Comparison of ENCODE assay signal across 21 cellular contexts in genomic region chr10:74957199-74958084, GRCh38.
A peak's percentile ranks its signal among the peaks of the same experiment; 100 is the strongest.
DNase-seq lines count a peak whose midpoint lies in the region; TF ChIP-seq lines count a peak whose summit lies in the region.
"Had no signal": no experiment of that assay in that cellular context is flagged by ENCODE, and none has a peak within 500 bp of the region (broad histone marks: within the 10 kb centered on the region; RNA-seq: fewer than 3 reads in every experiment).

No MANE protein-coding gene starts in this region.

- H3K9me3 Mint-ChIP-seq in glutamatergic neuron (ENCODE audit: unreplicated experiment) = peaks cover 1% of the 10 kb centered on the region
- H3K9me3 Mint-ChIP-seq: activated T-cell treated with anti-CD3 and anti-CD28 coated beads, Interleukin-2, amount 50 U/mL, for 4 hours had no signal

- peak overlapping the region; percentile 44 for H3K4me3 Mint-ChIP-seq in glutamatergic neuron (ENCODE audit: unreplicated experiment)
- H3K4me3 Mint-ChIP-seq: activated T-cell treated with anti-CD3 and anti-CD28 coated beads, Interleukin-2, amount 50 U/mL, for 4 hours had no signal

- intact Hi-C loops in sigmoid colon (cut with DNase I) = no loop called here

- no peak for TF ChIP-seq EP300 in sigmoid colon (IDR thresholded peaks at IDR 0.05)

- CTCF ChIA-PET in HEK293 (lab: Yijun Ruan, JAX) = no interaction called here

- H3K4me1 Mint-ChIP-seq in glutamatergic neuron (ENCODE audit: low read depth, unreplicated experiment) = peaks cover 28% of the 10 kb centered on the region

- TF ChIP-seq POLR2A in sigmoid colon (IDR thresholded peaks at IDR 0.05) = no peak

- H3K27me3 Mint-ChIP-seq in glutamatergic neuron (ENCODE audit: unreplicated experiment) = no peaks in the 10 kb centered on the region

- no peak overlapping the region for H3K27ac ChIP-seq in HEK293 (ENCODE audit: extremely low read depth, low read depth, low read length)
- H3K27ac ChIP-seq in sigmoid colon = no peak overlapping the region
- H3K27ac ChIP-seq: esophagus muscularis mucosa, lower lobe of right lung, ovary, tibial artery had no signal

- no peak for DNase-seq in adipocyte (ENCODE audit: low read depth)
- no peak for DNase-seq in glutamatergic neuron
- DNase-seq in retinal pigment epithelial cell (ENCODE audit: low read depth) = no peak
- no peak for DNase-seq in sigmoid colon
- no peak for DNase-seq in activated CD4-positive, alpha-beta T cell treated with anti-CD3 and anti-CD28 coated beads for 48 hours
- no peak for DNase-seq in NCI-H2227 (lab: John Stamatoyannopoulos, UW; ENCODE audit: unreplicated experiment)
- DNase-seq: activated CD4-positive, CD25-positive, alpha-beta regulatory T cell; activated naive CD4-positive, alpha-beta T cell treated with anti-CD3 and anti-CD28 coated beads, Interleukin-2, amount 50 U/mL, for 16 hours; activated T-cell treated with anti-CD3 and anti-CD28 coated beads, Interleukin-2, amount 50 U/mL, for 4 hours; Caco-2; GOT3; lower lobe of right lung; NCI-H1436; NCI-H774; ovary; PC-3; stimulated activated naive CD8-positive, alpha-beta T cell treated with anti-CD3 and anti-CD28 coated beads, Interleukin-15, Interleukin-2, amounts not matched to agents 100 U/mL and 50 U/mL, for 24 hours; T-helper 9 cell; tibial artery had no signal

- H3K36me3 ChIP-seq in HEK293 (ENCODE audit: control insufficient read depth in 2 of 2, insufficient read depth in 1 of 2, low read length in 2 of 2) = no peaks in the 10 kb centered on the region
- no peaks in the 10 kb centered on the region for H3K36me3 ChIP-seq in adipocyte (ENCODE audit: control insufficient read depth, insufficient read depth, low read length, severe bottlenecking)
- H3K36me3 ChIP-seq in sigmoid colon = no peaks in the 10 kb centered on the region
- H3K36me3 ChIP-seq: esophagus muscularis mucosa, lower lobe of right lung, ovary, tibial artery had no signal

- H3K27me3 ChIP-seq in adipocyte (replicated peaks; ENCODE audit: control insufficient read depth, insufficient read depth, low read length) (no peaks in the 10 kb centered on the region), sigmoid colon (no peaks in the 10 kb centered on the region)
- H3K27me3 ChIP-seq: esophagus muscularis mucosa, ovary, tibial artery had no signal

- TF ChIP-seq CTCF in HEK293 (tag by site-specific recombination; IDR thresholded peaks at IDR 0.05) (no peak), glutamatergic neuron (IDR thresholded peaks at IDR 0.05; ENCODE audit: partially characterized antibody, unreplicated experiment) (no peak), retinal pigment epithelial cell (conservative IDR thresholded peaks at IDR 0.05; ENCODE audit: low read depth, low read length) (no peak), sigmoid colon (IDR thresholded peaks at IDR 0.05) (no peak)

- no peaks in the 10 kb centered on the region for H3K36me3 Mint-ChIP-seq in glutamatergic neuron (ENCODE audit: unreplicated experiment)

- H3K9me3 ChIP-seq in HEK293 (ENCODE audit: control insufficient read depth, insufficient read depth, low read depth, low read length) (no peaks in the 10 kb centered on the region), adipocyte (ENCODE audit: control insufficient read depth, low read length) (no peaks in the 10 kb centered on the region), sigmoid colon (no peaks in the 10 kb centered on the region)
- H3K9me3 ChIP-seq: Caco-2, esophagus muscularis mucosa, lower lobe of right lung, ovary, tibial artery had no signal

- H3K4me3 ChIP-seq in HEK293 (ENCODE audit: low read depth, low read length) (no peak overlapping the region), adipocyte (ENCODE audit: low read length) (peak overlapping the region; percentile 43), retinal pigment epithelial cell (ENCODE audit: low read length) (peak overlapping the region; percentile 5), sigmoid colon (no peak overlapping the region)
- H3K4me3 ChIP-seq: esophagus muscularis mucosa, lower lobe of right lung, ovary, tibial artery had no signal

- WGBS in sigmoid colon, 2 donors = 65 to 81% methylated on average over 11 of the region's 11 CpGs

- peak overlapping the region; percentile 62 for H3K27ac Mint-ChIP-seq in glutamatergic neuron (ENCODE audit: unreplicated experiment)

- peaks cover 31% of the 10 kb centered on the region for H3K4me1 ChIP-seq in HEK293 (ENCODE audit: control insufficient read depth, insufficient read depth, low read length)
- peaks cover 28% of the 10 kb centered on the region for H3K4me1 ChIP-seq in adipocyte (ENCODE audit: control insufficient read depth, insufficient read depth, low read length)
- H3K4me1 ChIP-seq in sigmoid colon = peaks cover 0 to 20% (median 14%) of the 10 kb centered on the region in 4 donors
- H3K4me1 ChIP-seq: lower lobe of right lung had no signal

- H3K9ac ChIP-seq in adipocyte (ENCODE audit: low read length) = no peak overlapping the region

- POLR2A ChIA-PET in HEK293 (lab: Yijun Ruan, JAX) = interaction anchor here (1.2 kb wide), 1 partner anchor 10 kb away, joined by 3 read pairs; no protein-coding TSS in a partner anchor

TF ChIP-seq in HEK293, 187 proteins besides CTCF, POLR2A, EP300 and RAD21:
- TF ChIP-seq BCL6B (tag by site-specific recombination; IDR thresholded peaks at IDR 0.05) (peak; percentile 77), ZNF140 (tag by site-specific recombination; IDR thresholded peaks at IDR 0.05) (no peak), ZNF701 (tag by site-specific recombination; IDR thresholded peaks at IDR 0.05) (no peak), ZXDB (tag by site-specific recombination; IDR thresholded peaks at IDR 0.05) (no peak), ZNF501 (tag by site-specific recombination; IDR thresholded peaks at IDR 0.05) (no peak), PRDM6 (tag by site-specific recombination; IDR thresholded peaks at IDR 0.05) (peak; percentile 50), ZNF660 (tag by site-specific recombination; IDR thresholded peaks at IDR 0.05) (0 out of 2 replicates have a peak, but pooled peaks have one; percentile 42), PRDM1 (tag by site-specific recombination; IDR thresholded peaks at IDR 0.05) (no peak), ZNF2 (tag by site-specific recombination; IDR thresholded peaks at IDR 0.05) (no peak), ZNF549 (tag by site-specific recombination; IDR thresholded peaks at IDR 0.05) (no peak), ZNF10 (tag by site-specific recombination; IDR thresholded peaks at IDR 0.05) (0 out of 2 replicates have a peak, but pooled peaks have one; percentile 10), ZBTB26 (tag by site-specific recombination; optimal IDR thresholded peaks at IDR 0.05) (no peak), FEZF1 (tag by site-specific recombination; IDR thresholded peaks at IDR 0.05) (peak; percentile 78)

Comparison
In these comparisons a context has a peak if more than half of its experiments do, and no peak if none do; other contexts are left out.
1. H3K4me3 ChIP-seq: peak in adipocyte (single experiment) and retinal pigment epithelial cell (single experiment); none in HEK293 (single experiment) and sigmoid colon (0 of 4).